22 cellular contexts compared by ENCODE assay signal in the genomic region with DNA sequence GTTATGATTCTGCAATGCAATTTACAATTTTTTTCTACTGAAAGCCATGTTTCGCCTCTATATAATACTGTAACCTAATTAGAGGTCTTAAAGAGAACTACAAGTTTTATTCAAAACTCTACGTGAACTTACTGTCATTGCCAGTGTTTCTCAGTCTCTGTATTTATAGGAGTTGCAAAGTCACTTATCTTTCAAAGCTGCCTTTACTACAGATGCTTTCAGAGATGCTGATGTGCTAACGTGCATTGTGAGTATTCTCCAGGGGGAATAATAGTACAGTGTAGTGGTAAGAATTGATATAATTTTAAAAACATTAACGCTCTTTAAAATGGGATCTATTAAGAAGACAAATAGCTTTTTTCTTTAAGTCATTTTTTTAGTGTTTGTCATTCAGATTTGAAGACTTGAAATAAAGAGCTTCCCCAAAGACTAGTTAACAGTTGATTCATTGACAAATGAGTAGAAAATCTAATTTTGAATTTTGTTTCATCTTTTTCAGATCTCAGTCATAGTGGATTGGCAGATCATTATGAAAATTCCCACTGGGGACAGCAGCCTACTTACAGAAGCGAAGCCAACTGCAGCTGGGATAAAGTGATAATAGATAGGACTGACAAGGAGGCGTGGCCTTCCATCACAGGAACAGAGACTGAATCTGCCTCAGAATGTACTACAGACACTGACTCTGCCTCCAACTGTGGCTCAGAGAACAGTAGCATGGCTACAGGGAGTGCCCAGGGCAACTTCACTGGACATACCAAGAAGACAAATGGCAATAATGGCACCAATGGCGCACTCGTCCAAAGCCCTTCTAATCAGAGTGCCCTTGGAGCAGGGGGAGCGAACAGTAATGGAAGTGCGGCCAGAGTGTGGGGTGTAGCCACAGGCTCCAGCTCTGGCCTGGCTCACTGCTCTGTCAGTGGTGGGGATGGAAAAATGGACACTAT.
DNase-seq lines count a peak whose midpoint lies in the region; ATAC-seq and TF ChIP-seq lines count a peak whose summit lies in the region.
"Had no signal": no experiment of that assay in that cellular context is flagged by ENCODE, and none has a peak within 500 bp of the region (broad histone marks: within the 10 kb centered on the region; RNA-seq: fewer than 3 reads in every experiment).

No MANE protein-coding gene starts in this region.

- H3K56ac ChIP-seq in IMR-90 (ENCODE audit: extremely low read depth, insufficient read depth, low read length), result no peak overlapping the region

- H4K20me1 ChIP-seq in IMR-90 (ENCODE audit: insufficient read depth, low read length), result no peaks in the 10 kb centered on the region
- H4K20me1 ChIP-seq: BLaER1 treated with 17β-estradiol and CSF1 and Interleukin-3, amounts not matched to agents 10 nM and 100 nM had no signal

- no peak overlapping the region for H2BK15ac ChIP-seq in IMR-90 (ENCODE audit: low read depth, low read length)

- no peak overlapping the region for H3K14ac ChIP-seq in IMR-90 (replicated peaks; ENCODE audit: low read depth, low read length)

- no peak for DNase-seq in CD4-positive, alpha-beta T cell
- DNase-seq in IMR-90, result no peak
- DNase-seq in dorsolateral prefrontal cortex, result no peak
- DNase-seq in gastrocnemius medialis, result no peak
- DNase-seq in left lobe of liver (ENCODE audit: low spot score), result no peak
- DNase-seq in NCI-H2171 (lab: John Stamatoyannopoulos, UW), result no peak
- DNase-seq in omental fat pad (ENCODE audit: low spot score), result no peak
- DNase-seq in HAP-1 (ENCODE audit: low spot score in 2 of 2), result no peak
- DNase-seq: EL, GF-D8, GOT3, Kasumi-1, NCI-H1417, NCI-H1694 treated with DMSO at 0.1 percent for 48 hours, NCI-H2081 treated with DMSO at 0.1 percent for 48 hours, NCI-H446 treated with DMSO at 0.1 percent for 48 hours, NCI-H69, SHP77 treated with DMSO at 0.1 percent for 48 hours had no signal

- no peak overlapping the region for H3K9ac ChIP-seq in IMR-90 (ENCODE audit: low read depth, low read length)
- H3K9ac ChIP-seq: BLaER1 treated with 17β-estradiol and CSF1 and Interleukin-3, amounts not matched to agents 10 nM and 100 nM had no signal

- H2AK5ac ChIP-seq in IMR-90 (ENCODE audit: low read depth, low read length), result no peak overlapping the region

- peak overlapping the region; percentile 3 for H3K27ac Mint-ChIP-seq in CD4-positive, alpha-beta T cell

- H2AFZ ChIP-seq in IMR-90 (replicated peaks; ENCODE audit: low read length, poor library complexity), result no peak overlapping the region

- H3K4ac ChIP-seq in IMR-90 (ENCODE audit: low read depth, low read length), result no peak overlapping the region

- no peaks in the 10 kb centered on the region for H3K9me3 Mint-ChIP-seq in CD4-positive, alpha-beta T cell

- H2BK120ac ChIP-seq in IMR-90 (ENCODE audit: low read depth, low read length), result no peak overlapping the region

- H3K9me1 ChIP-seq in IMR-90 (ENCODE audit: insufficient read depth, low read length), result peaks cover 9% of the 10 kb centered on the region; the same call in 1 of the 2 replicates

- no peaks in the 10 kb centered on the region for H3K9me3 ChIP-seq in CD4-positive, alpha-beta T cell (ENCODE audit: control insufficient read depth, low read length)
- H3K9me3 ChIP-seq in IMR-90 (ENCODE audit: control insufficient read depth, insufficient read depth, low read length) (no peaks in the 10 kb centered on the region), gastrocnemius medialis (no peaks in the 10 kb centered on the region), HAP-1 (no peaks in the 10 kb centered on the region)

- no peak overlapping the region for H2BK5ac ChIP-seq in IMR-90 (ENCODE audit: low read depth, low read length, poor library complexity, severe bottlenecking)

- no peak for TF ChIP-seq CTCF in CD4-positive, alpha-beta T cell (IDR thresholded peaks at IDR 0.05)
- TF ChIP-seq CTCF in IMR-90 (conservative IDR thresholded peaks at IDR 0.05; ENCODE audit: low read depth, low read length) (no peak), dorsolateral prefrontal cortex (IDR thresholded peaks at IDR 0.05 in 54 of 56, conservative IDR thresholded peaks at IDR 0.05 in 2 of 56; ENCODE audit: low read depth in 1 of 56, partially characterized antibody in 56 of 56) (no peak), gastrocnemius medialis (IDR thresholded peaks at IDR 0.05 in 4 of 5, conservative IDR thresholded peaks at IDR 0.05 in 1 of 5) (no peak), omental fat pad (IDR thresholded peaks at IDR 0.05) (no peak)

- 100% methylated on average over 4 of the region's 10 CpGs; no CpG with 5 or more reads in 1 of the 2 experiments for WGBS in IMR-90 (ENCODE audit: extremely low coverage in 2 of 2, insufficient read length in 1 of 2), 2 experiments

- no peak overlapping the region for H4K91ac ChIP-seq in IMR-90 (ENCODE audit: insufficient read depth, low read depth, low read length)

- TF ChIP-seq POLR2A in IMR-90 (IDR thresholded peaks at IDR 0.05; ENCODE audit: low read depth, low read length) (no peak), gastrocnemius medialis (IDR thresholded peaks at IDR 0.05) (no peak)

- no peaks in the 10 kb centered on the region for H3K27me3 Mint-ChIP-seq in CD4-positive, alpha-beta T cell

- in situ Hi-C loops in IMR-90 (cut with MboI; ENCODE audit: low sequenced_read_pairs), result no loop called here
- in situ Hi-C loops in gastrocnemius medialis (cut with MboI; ENCODE audit: low sequenced_read_pairs in 4 of 4), result no loop called here
- in situ Hi-C loops in HAP-1 (cut with MboI; ENCODE audit: low sequenced_read_pairs), result no loop called here

- H2BK20ac ChIP-seq in IMR-90 (ENCODE audit: low read depth, low read length), result no peak overlapping the region

- no peak overlapping the region for H3K4me3 Mint-ChIP-seq in CD4-positive, alpha-beta T cell

- CTCF ChIA-PET in CD4-positive, alpha-beta T cell (lab: Charles Lee), result interaction anchor here (1.3 kb wide), 1 partner anchor 9 kb away, joined by 6 read pairs; no protein-coding TSS in a partner anchor
- CTCF ChIA-PET in IMR-90 (lab: Yijun Ruan, JAX), result no interaction called here

- H3K4me1 ChIP-seq in IMR-90 (ENCODE audit: control insufficient read depth, insufficient read depth, low read length), result no peaks in the 10 kb centered on the region
- H3K4me1 ChIP-seq in gastrocnemius medialis, result peaks cover 48 to 63% of the 10 kb centered on the region in 2 donors
- no peaks in the 10 kb centered on the region for H3K4me1 ChIP-seq in HAP-1

- no peaks in the 10 kb centered on the region for H3K27me3 ChIP-seq in CD4-positive, alpha-beta T cell (ENCODE audit: control insufficient read depth, insufficient read depth, low read length)
- H3K27me3 ChIP-seq in IMR-90 (ENCODE audit: control insufficient read depth, insufficient read depth, low read length) (no peaks in the 10 kb centered on the region), dorsolateral prefrontal cortex (no peaks in the 10 kb centered on the region), gastrocnemius medialis (no peaks in the 10 kb centered on the region), HAP-1 (ENCODE audit: low read depth) (no peaks in the 10 kb centered on the region)
- H3K27me3 ChIP-seq: BLaER1 treated with 17β-estradiol and CSF1 and Interleukin-3, amounts not matched to agents 10 nM and 100 nM had no signal

- H4K5ac ChIP-seq in IMR-90 (ENCODE audit: low read depth, low read length), result no peak overlapping the region

- no peak for TF ChIP-seq RAD21 in IMR-90 (IDR thresholded peaks at IDR 0.05; ENCODE audit: low read length)

- POLR2A ChIA-PET in CD4-positive, alpha-beta T cell (lab: Charles Lee), result no interaction called here
- POLR2A ChIA-PET in IMR-90 (lab: Charles Lee; ENCODE audit: unreplicated experiment), result no interaction called here

- no peak overlapping the region; the same call in 1 of the 2 replicates for H3K23ac ChIP-seq in IMR-90 (ENCODE audit: low read depth, low read length)

- H3K18ac ChIP-seq in IMR-90 (ENCODE audit: low read depth, low read length), result no peak overlapping the region

- no peak overlapping the region for H3K4me2 ChIP-seq in IMR-90 (ENCODE audit: low read depth, low read length)
- H3K4me2 ChIP-seq: BLaER1 treated with 17β-estradiol and CSF1 and Interleukin-3, amounts not matched to agents 10 nM and 100 nM had no signal

- peaks cover 54% of the 10 kb centered on the region for H3K4me1 Mint-ChIP-seq in CD4-positive, alpha-beta T cell (ENCODE audit: low read depth)

- intact Hi-C loops in CD4-positive, alpha-beta T cell (cut with DNase I, micrococcal nuclease), result no loop called here
- intact Hi-C loops in IMR-90 (cut with micrococcal nuclease), result no loop called here
- intact Hi-C loops in dorsolateral prefrontal cortex (cut with DNase I), result no loop called here
- intact Hi-C loops in gastrocnemius medialis (cut with DNase I; ENCODE audit: low total_unique reads), result no loop called here

- no peak overlapping the region for H4K8ac ChIP-seq in IMR-90 (ENCODE audit: low read depth in 2 of 2, low read length in 2 of 2)

- dilution Hi-C loops in IMR-90 (cut with HindIII; ENCODE audit: low sequenced_read_pairs, unreplicated experiment), result no loop called here

- peak overlapping the region; percentile 68 for H2AK9ac ChIP-seq in IMR-90 (replicated peaks; ENCODE audit: low read depth, low read length, poor library complexity)

- no peak for ATAC-seq in CD4-positive, alpha-beta T cell (ENCODE audit: poor library complexity)
- ATAC-seq in IMR-90 (ENCODE audit: low read depth) (no peak), gastrocnemius medialis (no peak), left lobe of liver (no peak), omental fat pad (ENCODE audit: low FRiP score) (no peak)
- ATAC-seq: HCT116 had no signal

- H3K36me3 Mint-ChIP-seq in CD4-positive, alpha-beta T cell (ENCODE audit: low read depth), result peaks cover 90% of the 10 kb centered on the region

- H3K79me1 ChIP-seq in IMR-90 (ENCODE audit: low read depth in 1 of 2, low read length in 2 of 2), result peaks cover 4 to 38% of the 10 kb centered on the region in 2 experiments; a peak in 3 of 4 replicates

- H3K27ac ChIP-seq in CD4-positive, alpha-beta T cell (ENCODE audit: low read depth, low read length), result no peak overlapping the region
- H3K27ac ChIP-seq in IMR-90 (ENCODE audit: insufficient read depth, low read length), result no peak overlapping the region
- H3K27ac ChIP-seq in dorsolateral prefrontal cortex, result peak overlapping the region in 42 of 59 donors; percentile 3 to 98 (median 36)
- peak overlapping the region; percentile 35 to 94 (median 92) for H3K27ac ChIP-seq in gastrocnemius medialis
- H3K27ac ChIP-seq: BLaER1 treated with 17β-estradiol and CSF1 and Interleukin-3, amounts not matched to agents 10 nM and 100 nM; RWPE1; SK-N-MC had no signal

- no peak overlapping the region for H3K4me3 ChIP-seq in IMR-90 (ENCODE audit: insufficient read depth, low read depth, low read length)
- no peak overlapping the region for H3K4me3 ChIP-seq in dorsolateral prefrontal cortex
- no peak overlapping the region for H3K4me3 ChIP-seq in gastrocnemius medialis
- H3K4me3 ChIP-seq in HAP-1, result no peak overlapping the region
- H3K4me3 ChIP-seq: BLaER1 treated with 17β-estradiol and CSF1 and Interleukin-3, amounts not matched to agents 10 nM and 100 nM; SK-N-MC had no signal

- BruUV-seq in IMR-90 (replicated peaks; lab: Mats Ljungman, UMichigan), result no TSS peak

- peaks cover 30% of the 10 kb centered on the region for H3K36me3 ChIP-seq in IMR-90 (ENCODE audit: control insufficient read depth, insufficient read depth, low read length)
- H3K36me3 ChIP-seq in gastrocnemius medialis, result peaks cover 0 to 21% of the 10 kb centered on the region in 2 donors
- H3K36me3 ChIP-seq in HAP-1 (replicated peaks), result peaks cover 10% of the 10 kb centered on the region

TF ChIP-seq in IMR-90, 13 proteins besides CTCF, POLR2A, EP300 and RAD21:
- TF ChIP-seq CHD1 (IDR thresholded peaks at IDR 0.05; ENCODE audit: low read depth, low read length), result no peak

Comparison
In these comparisons a context has a peak if more than half of its experiments do, and no peak if none do; other contexts are left out.
1. H3K27ac ChIP-seq: peak in dorsolateral prefrontal cortex (42 of 59) and gastrocnemius medialis (4 of 4); none in CD4-positive, alpha-beta T cell (single experiment) and IMR-90 (single experiment).